In genomic region chr5:179836225-179837019, GRCh38 we compare ENCODE assay signal across 8 cellular contexts. TPM values are rescaled to one million over a fixed set of nuclear protein-coding genes. Genes with fewer than 3 reads are reported as not detected.
A peak's percentile ranks its signal among the peaks of the same experiment; 100 is the strongest.
DNase-seq lines count a peak whose midpoint lies in the region; ATAC-seq, FAIRE-seq and TF ChIP-seq lines count a peak whose summit lies in the region.

No MANE protein-coding gene starts in this region.

- H3K4me3 ChIP-seq in GM12878 (no peak overlapping the region), neuronal stem cell (ENCODE audit: low read length in 2 of 2) (no peak overlapping the region), SJCRH30 (no peak overlapping the region), esophagus squamous epithelium (no peak overlapping the region)

- H3K4me2 ChIP-seq in GM12878 (ENCODE audit: control insufficient read depth, insufficient read depth) = peak overlapping the region; percentile 55; the same call in 1 of the 2 replicates
- H3K4me2 ChIP-seq in neuronal stem cell (ENCODE audit: insufficient read depth, low read length, poor library complexity, severe bottlenecking) = no peak overlapping the region

- 96% methylated on average over 19 of the region's 19 CpGs for WGBS in GM12878 (ENCODE audit: insufficient coverage, insufficient replicate concordance, low lambda C conversion rate, missing lambda C conversion rate)
- WGBS in neuronal stem cell (ENCODE audit: extremely low coverage in 2 of 2, insufficient read length in 2 of 2, insufficient replicate concordance in 1 of 2), 2 donors = no CpG with 5 or more reads among the region's 19 CpGs
- WGBS in esophagus squamous epithelium, 2 donors = 70 to 75% methylated on average over 7 to 9 of the region's 19 CpGs

- SMC1A ChIA-PET in GM12878 (lab: Charles Lee; ENCODE audit: uncharacterized antibody, unreplicated experiment) = interaction anchor here (1.0 to 1.1 kb wide), 2 partner anchors 9 to 12 kb away, joined by 3 read pairs; no protein-coding TSS in a partner anchor

- H3K27me3 ChIP-seq in GM12878 (replicated peaks in 1 of 2; ENCODE audit: control insufficient read depth in 2 of 2, insufficient read depth in 2 of 2, low read length in 1 of 2) (no peaks in the 10 kb centered on the region), neuronal stem cell (ENCODE audit: control insufficient read depth in 3 of 3, insufficient read depth in 3 of 3, low read depth in 1 of 3, low read length in 3 of 3) (no peaks in the 10 kb centered on the region), SJCRH30 (no peaks in the 10 kb centered on the region), esophagus squamous epithelium (no peaks in the 10 kb centered on the region)

- in situ Hi-C loops in GM12878 (cut with MboI) = no loop called here

- H2AK5ac ChIP-seq in neuronal stem cell (ENCODE audit: low read depth, low read length) = no peak overlapping the region

- no peak overlapping the region for H4K91ac ChIP-seq in neuronal stem cell (ENCODE audit: low read depth, low read length, poor library complexity)

- peak; percentile 70 for ATAC-seq in GM19395 (IDR thresholded peaks at IDR 0.05; ENCODE audit: unreplicated experiment)
- ATAC-seq in GM12878 = peak; percentile 83

- no peaks in the 10 kb centered on the region for H4K20me1 ChIP-seq in GM12878 (ENCODE audit: control insufficient read depth, insufficient read depth)

- H3K27ac ChIP-seq in GM12878 (ENCODE audit: control insufficient read depth, insufficient read depth) (no peak overlapping the region; the same call in 1 of the 2 replicates), neuronal stem cell (replicated peaks; ENCODE audit: low read length) (no peak overlapping the region), SJCRH30 (no peak overlapping the region), esophagus squamous epithelium (peak overlapping the region in 2 of 4 donors; percentile 43 to 58), caudate nucleus (ENCODE audit: low read depth, low read length) (no peak overlapping the region)

- H2BK12ac ChIP-seq in neuronal stem cell (ENCODE audit: low read length) = no peak overlapping the region

- H3K79me2 ChIP-seq in GM12878 (ENCODE audit: control insufficient read depth, insufficient read depth, low read length) = no peaks in the 10 kb centered on the region

- no peak overlapping the region for H3K14ac ChIP-seq in neuronal stem cell (ENCODE audit: low read length)

- H3K36me3 ChIP-seq in GM12878 (ENCODE audit: control insufficient read depth in 2 of 2, insufficient read depth in 2 of 2, low read length in 1 of 2) (peaks cover 29 to 31% of the 10 kb centered on the region in 2 experiments; a peak in 3 of 4 replicates), neuronal stem cell (replicated peaks in 1 of 2; ENCODE audit: control insufficient read depth in 2 of 2, insufficient read depth in 2 of 2, low read length in 2 of 2) (peaks cover 62 to 83% of the 10 kb centered on the region in 2 donors), SJCRH30 (peaks cover 54% of the 10 kb centered on the region), esophagus squamous epithelium (peaks cover 40 to 96% (median 56%) of the 10 kb centered on the region in 3 donors)

- H3K9me3 ChIP-seq in GM12878 (replicated peaks; ENCODE audit: control insufficient read depth, insufficient read depth, low read length) (no peaks in the 10 kb centered on the region), neuronal stem cell (replicated peaks in 1 of 2; ENCODE audit: control insufficient read depth in 2 of 2, insufficient read depth in 1 of 2, low read depth in 1 of 2, low read length in 2 of 2) (peaks cover 0 to 7% of the 10 kb centered on the region in 2 donors), SJCRH30 (replicated peaks) (no peaks in the 10 kb centered on the region), esophagus squamous epithelium (no peaks in the 10 kb centered on the region)

- no peak overlapping the region for H4K8ac ChIP-seq in neuronal stem cell (ENCODE audit: low read depth, low read length)

- DNase-seq in RPMI7951 (ENCODE audit: low read depth) (peak; percentile 57), GM12878 (ENCODE audit: low read depth, low spot score) (no peak), neuronal stem cell (ENCODE audit: low spot score) (no peak), NCI-H2029 (lab: John Stamatoyannopoulos, UW) (no peak), SJCRH30 (no peak), esophagus squamous epithelium (lab: John Stamatoyannopoulos, UW) (no peak), caudate nucleus (lab: John Stamatoyannopoulos, UW) (no peak)

- peaks cover 11% of the 10 kb centered on the region for H3K79me1 ChIP-seq in neuronal stem cell (ENCODE audit: low read depth, low read length)

- TF ChIP-seq RAD21 in GM12878 (IDR thresholded peaks at IDR 0.05; ENCODE audit: insufficient read depth, low read depth, low read length) = peak; percentile 28; the same call in 1 of the 2 replicates

- TF ChIP-seq EP300 in GM12878 (IDR thresholded peaks at IDR 0.05; ENCODE audit: borderline replicate concordance in 1 of 2, control insufficient read depth in 1 of 2, low read depth in 2 of 2, low read length in 2 of 2) = no peak

- H2AFZ ChIP-seq in GM12878 (ENCODE audit: control insufficient read depth, low read depth, low read length) (no peak overlapping the region), neuronal stem cell (ENCODE audit: low read length) (no peak overlapping the region)

- TSS peak; percentile 52 for BruUV-seq in GM12878 (replicated peaks; lab: Mats Ljungman, UMichigan)

- RAD21 ChIA-PET in GM12878 (lab: Charles Lee; ENCODE audit: unreplicated experiment) = no interaction called here

- H3K4ac ChIP-seq in neuronal stem cell (ENCODE audit: low read length) = no peak overlapping the region

- H3K9ac ChIP-seq in GM12878 (ENCODE audit: control insufficient read depth, insufficient read depth, low read length) = no peak overlapping the region
- H3K9ac ChIP-seq in neuronal stem cell (ENCODE audit: low read depth, low read length, poor library complexity) = peak overlapping the region; percentile 1

- intact Hi-C loops in GM12878 (cut with micrococcal nuclease; ENCODE audit: unreplicated experiment) (no loop called here), esophagus squamous epithelium (cut with DNase I) (no loop called here)

- no peak overlapping the region for H2BK120ac ChIP-seq in neuronal stem cell (ENCODE audit: low read depth, low read length)

- H3K4me1 ChIP-seq in GM12878 (ENCODE audit: control insufficient read depth, insufficient read depth, low read length) (peaks cover 9% of the 10 kb centered on the region), neuronal stem cell (ENCODE audit: control insufficient read depth in 2 of 2, insufficient read depth in 1 of 2, low read depth in 1 of 2, low read length in 2 of 2) (no peaks in the 10 kb centered on the region), SJCRH30 (no peaks in the 10 kb centered on the region), esophagus squamous epithelium (peaks cover 0 to 33% (median 7%) of the 10 kb centered on the region in 3 donors)

- TF ChIP-seq CTCF in GM12878 (IDR thresholded peaks at IDR 0.05 in 2 of 3, conservative IDR thresholded peaks at IDR 0.05 in 1 of 3; ENCODE audit: control insufficient read depth in 2 of 3, extremely low read depth in 1 of 3, insufficient read depth in 1 of 3, low read depth in 3 of 3, low read length in 3 of 3) (peak in 1 of 3 experiments; percentile 17; a peak in 1 of 6 replicates), esophagus squamous epithelium (IDR thresholded peaks at IDR 0.05) (no peak)

- POLR2A ChIA-PET in GM12878 (lab: Charles Lee) = interaction anchor here (0.8 to 1.7 kb wide), 3 partner anchors 9 to 19 kb away, joined by 3 to 4 read pairs (median 3); no protein-coding TSS in a partner anchor

- no peak overlapping the region for H2BK5ac ChIP-seq in neuronal stem cell (ENCODE audit: low read length)

- no peak overlapping the region for H2BK15ac ChIP-seq in neuronal stem cell (ENCODE audit: low read length)

- no peak overlapping the region for H3K18ac ChIP-seq in neuronal stem cell (ENCODE audit: low read length)

- CTCF ChIA-PET in GM12878 (lab: Yijun Ruan, JAX) = interaction anchor here (0.6 to 1.7 kb wide), 4 partner anchors 34 to 73 kb away, joined by 3 to 4 read pairs (median 3); no protein-coding TSS in a partner anchor

- FAIRE-seq in GM12878 (lab: Jason Lieb, UNC) = no peak

- peak overlapping the region; percentile 49 for H3K23ac ChIP-seq in neuronal stem cell (ENCODE audit: low read depth, low read length, poor library complexity)

- TF ChIP-seq POLR2A in GM12878 (IDR thresholded peaks at IDR 0.05; ENCODE audit: low read depth, low read length) (peak; percentile 59), esophagus squamous epithelium (IDR thresholded peaks at IDR 0.05) (no peak)

RNA-seq across cellular contexts. Expression of gene SQSTM1, which starts 15.7 kb away (rescaled TPM):
- total RNA-seq in RPMI7951 (2014; rRNA removed; shearing (Covaris generic)) = 131 and 132 TPM in 2 replicates
- 109 and 123 TPM in 2 replicates for total RNA-seq in GM12878 (2013; cell fraction: nucleolus; rRNA removed)
- total RNA-seq in GM12878 (2014; rRNA removed) (127 and 138 TPM in 2 replicates), GM12878 (2014; rRNA removed; fragmentation: Illumina TruSeq; extraction: Trizol) (43.7 and 45.0 TPM in 2 replicates), GM12878 (2021) (105 and 106 TPM in 2 replicates), esophagus squamous epithelium (100 to 1,000 TPM; 105 to 236 (median 149) TPM)
- 45.8 TPM for polyA plus RNA-seq in GM12878 (2011; ENCODE audit: low read depth)
- polyA plus RNA-seq in GM12878 (2011; rRNA removed) (33.6 and 53.8 TPM in 2 replicates), GM12878 (2014; fragmentation: Illumina TruSeq; extraction: Trizol) (23.8 and 54.0 TPM in 2 replicates), GM12878 (2014; fragmentation: Nextera tagmentation; extraction: Ambion mirVana) (1 to 10 TPM; 6.3 to 8.1 TPM), GM12878 (2014; rRNA removed) (70.1 and 75.3 TPM in 2 replicates), GM12878 (2016; fragmentation: Nextera tagmentation; extraction: Ambion mirVana) (100 to 1,000 TPM; 117 to 127 TPM)
- polyA plus RNA-seq in GM12878 (2011; cell fraction: cytosol; rRNA removed) = 81.2 and 91.2 TPM in 2 replicates
- polyA plus RNA-seq in GM12878 (2011; cell fraction: nucleus; rRNA removed) = 114 and 124 TPM in 2 replicates
- polyA plus RNA-seq in GM12878 (2012) = 128 and 145 TPM in 2 replicates
- polyA minus RNA-seq in GM12878 (2011; rRNA and poly(A)+ RNA removed) = 32.2 and 65.4 TPM in 2 replicates
- polyA minus RNA-seq in GM12878 (2011; cell fraction: cytosol; rRNA and poly(A)+ RNA removed) = 73.9 and 76.5 TPM in 2 replicates
- polyA minus RNA-seq in GM12878 (2011; cell fraction: nucleus; rRNA and poly(A)+ RNA removed) = 135 and 203 TPM in 2 replicates
- 52.6 TPM for polyA plus RNA-seq in neuronal stem cell (2013, experiment 1 of 2)
- polyA plus RNA-seq in neuronal stem cell (2013, experiment 2 of 2) = 53.4 TPM
- total RNA-seq in SJCRH30 (2014; rRNA removed; shearing (Covaris generic)) = 64.9 and 65.8 TPM in 2 replicates

RNA-seq across cellular contexts. Expression of gene MRNIP, which starts 22.2 kb away (rescaled TPM):
- total RNA-seq in RPMI7951 (2014; rRNA removed; shearing (Covaris generic)) = 8.8 and 9.3 TPM in 2 replicates
- total RNA-seq in GM12878 (2013; cell fraction: nucleolus; rRNA removed) = 156 and 160 TPM in 2 replicates
- 16.2 and 17.7 TPM in 2 replicates for total RNA-seq in GM12878 (2014; rRNA removed)
- total RNA-seq in GM12878 (2014; rRNA removed; fragmentation: Illumina TruSeq; extraction: Trizol) = 7.8 and 10.5 TPM in 2 replicates
- 13.3 and 17.4 TPM in 2 replicates for total RNA-seq in GM12878 (2021)
- 15.8 TPM for polyA plus RNA-seq in GM12878 (2011; ENCODE audit: low read depth)
- 30.4 and 30.9 TPM in 2 replicates for polyA plus RNA-seq in GM12878 (2011; rRNA removed)
- polyA plus RNA-seq in GM12878 (2011; cell fraction: cytosol; rRNA removed) = 35.9 and 43.8 TPM in 2 replicates
- 161 and 182 TPM in 2 replicates for polyA plus RNA-seq in GM12878 (2011; cell fraction: nucleus; rRNA removed)
- 21.8 and 22.8 TPM in 2 replicates for polyA plus RNA-seq in GM12878 (2012)
- 9.7 and 12.3 TPM in 2 replicates for polyA plus RNA-seq in GM12878 (2014; fragmentation: Illumina TruSeq; extraction: Trizol)
- 10 to 100 TPM in 1 of 2 experiments, 1 to 10 TPM in 1; 2.4 to 13.6 TPM for polyA plus RNA-seq in GM12878 (2014; fragmentation: Nextera tagmentation; extraction: Ambion mirVana)
- polyA plus RNA-seq in GM12878 (2014; rRNA removed) = 28.3 and 28.9 TPM in 2 replicates
- polyA plus RNA-seq in GM12878 (2016; fragmentation: Nextera tagmentation; extraction: Ambion mirVana) = 10 to 100 TPM; 10.0 to 12.7 TPM
- 9.7 and 17.6 TPM in 2 replicates for polyA minus RNA-seq in GM12878 (2011; rRNA and poly(A)+ RNA removed)
- polyA minus RNA-seq in GM12878 (2011; cell fraction: cytosol; rRNA and poly(A)+ RNA removed) = 4.4 and 5.6 TPM in 2 replicates
- 15.0 and 23.3 TPM in 2 replicates for polyA minus RNA-seq in GM12878 (2011; cell fraction: nucleus; rRNA and poly(A)+ RNA removed)
- 39.6 TPM for polyA plus RNA-seq in neuronal stem cell (2013, experiment 1 of 2)
- polyA plus RNA-seq in neuronal stem cell (2013, experiment 2 of 2) = 39.2 TPM
- total RNA-seq in SJCRH30 (2014; rRNA removed; shearing (Covaris generic)) = 10.3 and 15.3 TPM in 2 replicates
- total RNA-seq in esophagus squamous epithelium = 10 to 100 TPM in 3 of 4 donors, 1 to 10 TPM in 1; 6.9 to 21.9 (median 10.7) TPM

RNA-seq across cellular contexts. Expression of gene MGAT4B, which starts 29.8 kb away (rescaled TPM):
- 97.7 and 99.4 TPM in 2 replicates for total RNA-seq in RPMI7951 (2014; rRNA removed; shearing (Covaris generic))
- 94.1 and 97.6 TPM in 2 replicates for total RNA-seq in GM12878 (2013; cell fraction: nucleolus; rRNA removed)
- total RNA-seq in GM12878 (2014; rRNA removed) (44.7 and 46.0 TPM in 2 replicates), GM12878 (2014; rRNA removed; fragmentation: Illumina TruSeq; extraction: Trizol) (25.2 and 34.4 TPM in 2 replicates), GM12878 (2021) (66.2 and 82.5 TPM in 2 replicates), esophagus squamous epithelium (100 to 1,000 TPM in 1 of 4 donors, 10 to 100 TPM in 3; 68.5 to 119 (median 87.7) TPM)
- 24.6 TPM for polyA plus RNA-seq in GM12878 (2011; ENCODE audit: low read depth)
- polyA plus RNA-seq in GM12878 (2011; rRNA removed) (24.5 and 42.8 TPM in 2 replicates), GM12878 (2014; fragmentation: Illumina TruSeq; extraction: Trizol) (27.2 and 33.3 TPM in 2 replicates), GM12878 (2014; fragmentation: Nextera tagmentation; extraction: Ambion mirVana) (under 1 TPM in 1 of 2 experiments, not detected in 1; 0.60 TPM), GM12878 (2014; rRNA removed) (59.3 and 69.7 TPM in 2 replicates), GM12878 (2016; fragmentation: Nextera tagmentation; extraction: Ambion mirVana) (1 to 10 TPM; 7.6 to 8.3 TPM)
- polyA plus RNA-seq in GM12878 (2011; cell fraction: cytosol; rRNA removed) = 57.3 and 70.6 TPM in 2 replicates
- polyA plus RNA-seq in GM12878 (2011; cell fraction: nucleus; rRNA removed) = 263 and 274 TPM in 2 replicates
- 44.2 and 50.9 TPM in 2 replicates for polyA plus RNA-seq in GM12878 (2012)
- 41.5 and 69.5 TPM in 2 replicates for polyA minus RNA-seq in GM12878 (2011; rRNA and poly(A)+ RNA removed)
- polyA minus RNA-seq in GM12878 (2011; cell fraction: cytosol; rRNA and poly(A)+ RNA removed) = 23.1 and 28.3 TPM in 2 replicates
- polyA minus RNA-seq in GM12878 (2011; cell fraction: nucleus; rRNA and poly(A)+ RNA removed) = 83.3 and 122 TPM in 2 replicates
- 61.3 TPM for polyA plus RNA-seq in neuronal stem cell (2013, experiment 1 of 2)
- polyA plus RNA-seq in neuronal stem cell (2013, experiment 2 of 2) = 59.4 TPM
- 55.5 and 60.5 TPM in 2 replicates for total RNA-seq in SJCRH30 (2014; rRNA removed; shearing (Covaris generic))

RNA-seq across cellular contexts. Expression of gene LTC4S, which starts 42.6 kb away (rescaled TPM):
- not detected in 2 replicates for total RNA-seq in RPMI7951 (2014; rRNA removed; shearing (Covaris generic))
- total RNA-seq in GM12878 (2013; cell fraction: nucleolus; rRNA removed) = 1.1 and 1.8 TPM in 2 replicates
- total RNA-seq in GM12878 (2014; rRNA removed) (1.1 and 1.8 TPM in 2 replicates), GM12878 (2014; rRNA removed; fragmentation: Illumina TruSeq; extraction: Trizol) (not detected in 2 replicates), GM12878 (2021) (2.0 and 3.6 TPM in 2 replicates), esophagus squamous epithelium (1 to 10 TPM in 3 of 4 donors, not detected in 1; 4.6 to 6.9 (median 4.7) TPM)
- not detected for polyA plus RNA-seq in GM12878 (2011; ENCODE audit: low read depth)
- polyA plus RNA-seq in GM12878 (2011; rRNA removed) (not detected in 2 replicates), GM12878 (2014; fragmentation: Illumina TruSeq; extraction: Trizol) (not detected in 2 replicates), GM12878 (2014; fragmentation: Nextera tagmentation; extraction: Ambion mirVana) (not detected), GM12878 (2014; rRNA removed) (1.6 and 2.0 TPM in 2 replicates), GM12878 (2016; fragmentation: Nextera tagmentation; extraction: Ambion mirVana) (1 to 10 TPM in 1 of 2 experiments, under 1 TPM in 1; 0.78 to 1.3 TPM)
- polyA plus RNA-seq in GM12878 (2011; cell fraction: cytosol; rRNA removed) = 0.13 and 0.20 TPM in 2 replicates
- polyA plus RNA-seq in GM12878 (2011; cell fraction: nucleus; rRNA removed) = 0.33 and 0.50 TPM in 2 replicates
- 0.66 TPM in 1 of 2 replicates, not detected in the other for polyA plus RNA-seq in GM12878 (2012)
- polyA minus RNA-seq in GM12878 (2011; rRNA and poly(A)+ RNA removed) = not detected in 2 replicates
- not detected in 2 replicates for polyA minus RNA-seq in GM12878 (2011; cell fraction: cytosol; rRNA and poly(A)+ RNA removed)
- polyA minus RNA-seq in GM12878 (2011; cell fraction: nucleus; rRNA and poly(A)+ RNA removed) = 0.73 and 0.77 TPM in 2 replicates
- polyA plus RNA-seq in neuronal stem cell (2013, experiment 1 of 2) = 1.1 TPM
- polyA plus RNA-seq in neuronal stem cell (2013, experiment 2 of 2) = 1.1 TPM
- not detected in 2 replicates for total RNA-seq in SJCRH30 (2014; rRNA removed; shearing (Covaris generic))
